ENCODE assay signal across 10 cellular contexts in genomic region chr2:170822885-170823799, GRCh38. TPM values are rescaled to one million over a fixed set of nuclear protein-coding genes. Genes with fewer than 3 reads are reported as not detected.
DNase-seq lines count a peak whose midpoint lies in the region; FAIRE-seq and TF ChIP-seq lines count a peak whose summit lies in the region.
"Had no signal": no experiment of that assay in that cellular context is flagged by ENCODE, and none has a peak within 500 bp of the region (broad histone marks: within the 10 kb centered on the region; RNA-seq: fewer than 3 reads in every experiment).

No MANE protein-coding gene starts in this region.

- peak; percentile 21 for DNase-seq in activated CD4-positive, alpha-beta memory T cell treated with anti-CD3 and anti-CD28 coated beads for 36 hours
- DNase-seq in activated CD4-positive, alpha-beta memory T cell treated with anti-CD3 and anti-CD28 coated beads, Interleukin-2, amount 10 ng/mL, durations not matched to agents 7 days and 5 days, result no peak
- no peak for DNase-seq in suprapubic skin (ENCODE audit: low spot score in 2 of 2)
- no peak for DNase-seq in GM12891 (ENCODE audit: insufficient read length, low spot score)
- no peak for DNase-seq in T-helper 9 cell
- no peak for DNase-seq in NCI-H1048 (lab: John Stamatoyannopoulos, UW)

- H3K9me3 Mint-ChIP-seq in activated CD4-positive, alpha-beta memory T cell treated with anti-CD3 and anti-CD28 coated beads for 36 hours, result no peaks in the 10 kb centered on the region
- no peaks in the 10 kb centered on the region for H3K9me3 Mint-ChIP-seq in activated CD4-positive, alpha-beta memory T cell treated with anti-CD3 and anti-CD28 coated beads, Interleukin-2, amount 10 ng/mL, durations not matched to agents 7 days and 5 days
- H3K9me3 Mint-ChIP-seq in brain, result peaks cover 0 to 6% (median 4%) of the 10 kb centered on the region in 5 experiments

- H3K27ac Mint-ChIP-seq in activated CD4-positive, alpha-beta memory T cell treated with anti-CD3 and anti-CD28 coated beads for 36 hours, result no peak overlapping the region
- no peak overlapping the region for H3K27ac Mint-ChIP-seq in activated CD4-positive, alpha-beta memory T cell treated with anti-CD3 and anti-CD28 coated beads, Interleukin-2, amount 10 ng/mL, durations not matched to agents 7 days and 5 days
- peak overlapping the region in 4 of 5 experiments; percentile 35 to 98 (median 78) for H3K27ac Mint-ChIP-seq in brain

- 16% methylated on average over 60 of the region's 60 CpGs for WGBS in liver
- WGBS in suprapubic skin, result 6% methylated on average over 18 of the region's 60 CpGs

- H3K36me3 ChIP-seq in liver (ENCODE audit: control insufficient read depth in 4 of 4, insufficient read depth in 3 of 4, low read depth in 1 of 4, low read length in 3 of 4) (no peaks in the 10 kb centered on the region), suprapubic skin (no peaks in the 10 kb centered on the region)

- no peak for FAIRE-seq in GM12891 (lab: Jason Lieb, UNC)

- H3K27me3 Mint-ChIP-seq in activated CD4-positive, alpha-beta memory T cell treated with anti-CD3 and anti-CD28 coated beads for 36 hours, result peaks cover 63% of the 10 kb centered on the region
- H3K27me3 Mint-ChIP-seq in activated CD4-positive, alpha-beta memory T cell treated with anti-CD3 and anti-CD28 coated beads, Interleukin-2, amount 10 ng/mL, durations not matched to agents 7 days and 5 days, result peaks cover 74% of the 10 kb centered on the region
- H3K27me3 Mint-ChIP-seq in brain, result peaks cover 71% of the 10 kb centered on the region

- no peak for TF ChIP-seq RAD21 in liver (IDR thresholded peaks at IDR 0.05)

- TF ChIP-seq EP300 in suprapubic skin (IDR thresholded peaks at IDR 0.05), result no peak

- no peak overlapping the region for H3K27ac ChIP-seq in liver (ENCODE audit: low read depth in 1 of 2, low read length in 2 of 2)
- H3K27ac ChIP-seq in suprapubic skin, result no peak overlapping the region

- no peaks in the 10 kb centered on the region for H3K36me3 Mint-ChIP-seq in activated CD4-positive, alpha-beta memory T cell treated with anti-CD3 and anti-CD28 coated beads for 36 hours
- no peaks in the 10 kb centered on the region for H3K36me3 Mint-ChIP-seq in activated CD4-positive, alpha-beta memory T cell treated with anti-CD3 and anti-CD28 coated beads, Interleukin-2, amount 10 ng/mL, durations not matched to agents 7 days and 5 days (ENCODE audit: low read depth)
- peaks cover 48% of the 10 kb centered on the region for H3K36me3 Mint-ChIP-seq in brain

- CTCF ChIA-PET in activated CD4-positive, alpha-beta memory T cell treated with anti-CD3 and anti-CD28 coated beads for 36 hours (lab: Charles Lee), result interaction anchor here (0.5 to 3.2 kb wide), 8 partner anchors 10 to 499 kb away, joined by 3 to 14 read pairs (median 4); partner anchors contain the start of genes GORASP2 and SP5
- CTCF ChIA-PET in activated CD4-positive, alpha-beta memory T cell treated with anti-CD3 and anti-CD28 coated beads, Interleukin-2, amount 10 ng/mL, durations not matched to agents 7 days and 5 days (lab: Charles Lee), result interaction anchor here (0.6 to 3.9 kb wide), 11 partner anchors 10 to 881 kb away, joined by 3 to 16 read pairs (median 4); partner anchors contain the start of gene ERICH2

- no peak overlapping the region for H3K9ac ChIP-seq in liver (ENCODE audit: low read depth in 1 of 2, low read length in 2 of 2)

- intact Hi-C loops in activated CD4-positive, alpha-beta memory T cell treated with anti-CD3 and anti-CD28 coated beads for 36 hours (cut with micrococcal nuclease), result loop anchor here (5.0 kb wide), 1 partner anchor 1264 kb away; the partner anchor contains the start of gene DLX1

- TF ChIP-seq CTCF in brain (conservative IDR thresholded peaks at IDR 0.05) (no peak), liver (IDR thresholded peaks at IDR 0.05; ENCODE audit: low read depth, low read length, missing input control) (no peak), suprapubic skin (IDR thresholded peaks at IDR 0.05) (no peak)

- H3K4me3 ChIP-seq in liver (ENCODE audit: low read depth in 1 of 3, low read length in 3 of 3) (peak overlapping the region in 2 of 3 donors; percentile 29 to 30), suprapubic skin (peak overlapping the region; percentile 45)

- H3K4me1 ChIP-seq in liver (ENCODE audit: control insufficient read depth in 4 of 4, insufficient read depth in 4 of 4, low read length in 3 of 4), result peaks cover 10 to 47% (median 46%) of the 10 kb centered on the region in 4 donors
- H3K4me1 ChIP-seq in suprapubic skin, result peaks cover 57% of the 10 kb centered on the region

- H3K4me1 Mint-ChIP-seq in activated CD4-positive, alpha-beta memory T cell treated with anti-CD3 and anti-CD28 coated beads for 36 hours (ENCODE audit: low read depth), result peaks cover 38% of the 10 kb centered on the region
- peaks cover 36% of the 10 kb centered on the region for H3K4me1 Mint-ChIP-seq in activated CD4-positive, alpha-beta memory T cell treated with anti-CD3 and anti-CD28 coated beads, Interleukin-2, amount 10 ng/mL, durations not matched to agents 7 days and 5 days
- H3K4me1 Mint-ChIP-seq in brain, result peaks cover 68% of the 10 kb centered on the region

- peaks cover 0 to 29% (median 17%) of the 10 kb centered on the region in 4 donors for H3K27me3 ChIP-seq in liver (ENCODE audit: control insufficient read depth in 4 of 4, insufficient read depth in 4 of 4, low read length in 3 of 4)
- H3K27me3 ChIP-seq in suprapubic skin, result peaks cover 91% of the 10 kb centered on the region

- POLR2A ChIA-PET in activated CD4-positive, alpha-beta memory T cell treated with anti-CD3 and anti-CD28 coated beads for 36 hours (lab: Charles Lee), result no interaction called here
- POLR2A ChIA-PET in activated CD4-positive, alpha-beta memory T cell treated with anti-CD3 and anti-CD28 coated beads, Interleukin-2, amount 10 ng/mL, durations not matched to agents 7 days and 5 days (lab: Charles Lee), result no interaction called here

- no peak for TF ChIP-seq POLR2A in suprapubic skin (IDR thresholded peaks at IDR 0.05)
- TF ChIP-seq POLR2A in GM12891 (IDR thresholded peaks at IDR 0.05; ENCODE audit: low read depth, low read length), result no peak

- peak overlapping the region; percentile 4 for H3K4me3 Mint-ChIP-seq in activated CD4-positive, alpha-beta memory T cell treated with anti-CD3 and anti-CD28 coated beads for 36 hours
- H3K4me3 Mint-ChIP-seq in activated CD4-positive, alpha-beta memory T cell treated with anti-CD3 and anti-CD28 coated beads, Interleukin-2, amount 10 ng/mL, durations not matched to agents 7 days and 5 days, result no peak overlapping the region
- H3K4me3 Mint-ChIP-seq in brain, result peak overlapping the region; percentile 83 to 86 (median 84)

- no peaks in the 10 kb centered on the region for H3K9me3 ChIP-seq in liver (ENCODE audit: control insufficient read depth in 4 of 4, low read length in 3 of 4)
- H3K9me3 ChIP-seq in suprapubic skin, result no peaks in the 10 kb centered on the region

TF ChIP-seq in liver, 16 proteins besides CTCF, POLR2A, EP300 and RAD21:
- TF ChIP-seq RXRA (IDR thresholded peaks at IDR 0.05) (no peak), NR2F2 (IDR thresholded peaks at IDR 0.05) (no peak), HNF4A (conservative IDR thresholded peaks at IDR 0.05) (no peak), FOXA1 (IDR thresholded peaks at IDR 0.05) (no peak), SP1 (IDR thresholded peaks at IDR 0.05) (no peak), EGR1 (IDR thresholded peaks at IDR 0.05; ENCODE audit: low read depth in 2 of 2) (no peak), YY1 (IDR thresholded peaks at IDR 0.05) (no peak)

TF ChIP-seq in GM12891, 5 proteins besides CTCF, POLR2A, EP300 and RAD21:
- TF ChIP-seq SPI1 (IDR thresholded peaks at IDR 0.05; ENCODE audit: low read depth, low read length), result no peak

RNA-seq across cellular contexts. Expression of gene GAD1, which starts 6.5 kb away (rescaled TPM):
- 1 to 10 TPM; 2.6 to 2.9 TPM for total RNA-seq in activated CD4-positive, alpha-beta memory T cell treated with anti-CD3 and anti-CD28 coated beads for 36 hours
- total RNA-seq in activated CD4-positive, alpha-beta memory T cell treated with anti-CD3 and anti-CD28 coated beads, Interleukin-2, amount 10 ng/mL, durations not matched to agents 7 days and 5 days, result 1 to 10 TPM; 1.5 to 2.2 TPM
- polyA plus RNA-seq in brain (ENCODE audit: insufficient read depth, low read depth, low replicate concordance) (17.2 TPM), liver (not detected)
- total RNA-seq in liver (under 1 TPM; 0.08 to 0.19 TPM), suprapubic skin (1 to 10 TPM in 1 of 4 donors, not detected in 3; 2.6 TPM)
- polyA plus RNA-seq in GM12891 (2012; ENCODE audit: low read depth, missing spikeins), result 0.45 TPM

RNA-seq across cellular contexts. Expression of gene ERICH2, which starts 53.0 kb away (rescaled TPM):
- total RNA-seq in activated CD4-positive, alpha-beta memory T cell treated with anti-CD3 and anti-CD28 coated beads for 36 hours, result not detected
- not detected for total RNA-seq in activated CD4-positive, alpha-beta memory T cell treated with anti-CD3 and anti-CD28 coated beads, Interleukin-2, amount 10 ng/mL, durations not matched to agents 7 days and 5 days
- polyA plus RNA-seq in brain (ENCODE audit: insufficient read depth, low read depth, low replicate concordance), result 1.1 TPM
- under 1 TPM in 1 of 2 donors, not detected in 1; 0.42 TPM for total RNA-seq in liver
- polyA plus RNA-seq in liver, result 1 to 10 TPM in 1 of 2 donors, under 1 TPM in 1; 0.39 to 3.0 TPM
- not detected for total RNA-seq in suprapubic skin
- not detected for polyA plus RNA-seq in GM12891 (2012; ENCODE audit: low read depth, missing spikeins)
- total RNA-seq: dermis microvascular lymphatic vessel endothelial cell, RPMI7951 had no signal

Comparison
In these comparisons a context has a peak if more than half of its experiments do, and no peak if none do; other contexts are left out.
1. H3K27ac Mint-ChIP-seq: peak in brain (4 of 5); none in activated CD4-positive, alpha-beta memory T cell treated with anti-CD3 and anti-CD28 coated beads for 36 hours (single experiment) and activated CD4-positive, alpha-beta memory T cell treated with anti-CD3 and anti-CD28 coated beads, Interleukin-2, amount 10 ng/mL, durations not matched to agents 7 days and 5 days (single experiment).